ENCODE assay signal across 12 cellular contexts in the genomic region with DNA sequence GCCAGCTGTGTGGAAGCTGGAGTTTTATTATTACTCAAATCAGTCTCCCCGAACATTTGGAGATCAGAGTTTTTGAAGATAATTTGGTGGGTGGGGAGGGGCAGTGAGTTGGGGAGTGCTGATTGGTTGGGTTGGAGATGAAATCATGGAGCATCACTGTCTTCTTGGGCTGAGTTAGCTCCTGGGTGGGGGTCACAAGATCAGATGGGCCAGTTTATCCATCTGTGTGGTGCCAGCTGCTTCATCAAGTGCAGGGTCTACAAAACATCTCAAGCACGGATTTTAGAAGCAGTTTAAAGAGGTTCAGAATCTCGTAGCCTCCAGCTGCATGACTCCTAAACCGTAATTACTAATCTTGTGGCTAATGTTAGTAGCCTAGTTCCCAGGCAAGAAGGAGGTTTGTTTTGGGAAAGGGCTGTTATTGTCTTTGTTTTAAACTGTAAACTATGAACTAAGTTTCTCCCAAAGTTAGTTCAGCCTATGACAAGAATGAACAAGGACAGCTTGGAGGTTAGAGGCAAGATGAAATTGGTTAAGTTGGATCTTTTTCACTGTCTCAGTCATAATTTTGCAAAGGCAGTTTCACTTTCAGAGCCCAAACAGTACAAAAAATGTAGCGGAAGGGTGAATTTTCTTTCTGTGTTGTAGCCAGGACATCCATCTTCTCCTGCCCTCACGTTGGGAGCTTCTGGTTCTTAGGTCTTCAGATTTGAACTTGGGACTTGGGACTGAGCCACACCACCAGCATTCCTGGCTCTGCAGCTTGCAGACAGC. TPM values are rescaled to one million over a fixed set of nuclear protein-coding genes. Genes with fewer than 3 reads are reported as not detected.
DNase-seq lines count a peak whose midpoint lies in the region; ATAC-seq and TF ChIP-seq lines count a peak whose summit lies in the region.
"Had no signal": no experiment of that assay in that cellular context is flagged by ENCODE, and none has a peak within 500 bp of the region (broad histone marks: within the 10 kb centered on the region; RNA-seq: fewer than 3 reads in every experiment).

No MANE protein-coding gene starts in this region.

- POLR2A ChIA-PET in CD4-positive, alpha-beta memory T cell (lab: Charles Lee; ENCODE audit: partially characterized antibody) = interaction anchor here (1.4 to 6.2 kb wide), 11 partner anchors 8 to 74 kb away, joined by 4 to 79 read pairs (median 10); a partner anchor contains a TSS

- no peaks in the 10 kb centered on the region for H3K36me3 ChIP-seq in CD4-positive, alpha-beta memory T cell (ENCODE audit: insufficient read depth, low read length)
- H3K36me3 ChIP-seq in osteoblast (ENCODE audit: insufficient read depth, low read length) = no peaks in the 10 kb centered on the region

- peak overlapping the region; percentile 57 for H3K27ac ChIP-seq in CD4-positive, alpha-beta memory T cell (ENCODE audit: low read depth, low read length)
- H3K27ac ChIP-seq in osteoblast (ENCODE audit: low read depth, low read length) = peak overlapping the region; percentile 87

- H3K4me3 Mint-ChIP-seq in CD4-positive, alpha-beta memory T cell = peak overlapping the region; percentile 79 to 96 (median 91)
- H3K4me3 Mint-ChIP-seq in HFFc6 = peak overlapping the region; percentile 80; the same call in 1 of the 2 replicates
- H3K4me3 Mint-ChIP-seq in activated T-helper 17 cell treated with anti-CD3 and anti-CD28 coated beads, Interleukin-2, amount 50 U/mL, for 72 hours = peak overlapping the region; percentile 72
- H3K4me3 Mint-ChIP-seq: brain had no signal

- ATAC-seq in activated T-helper 17 cell treated with anti-CD3 and anti-CD28 coated beads, Interleukin-2, amount 50 U/mL, for 72 hours (replicated peaks) = no peak
- ATAC-seq in GM21786 (IDR thresholded peaks at IDR 0.05; ENCODE audit: unreplicated experiment) = no peak
- no peak for ATAC-seq in activated CD4-positive, CD25-positive, alpha-beta regulatory T cell treated with anti-CD3 and anti-CD28 coated beads, Interleukin-2, amount 50 U/mL, for 24 hours
- ATAC-seq: right cardiac atrium had no signal

- peak overlapping the region; percentile 88 for H2AFZ ChIP-seq in osteoblast (ENCODE audit: low read length)

- H3K4me3 ChIP-seq in CD4-positive, alpha-beta memory T cell (ENCODE audit: low read length in 2 of 2) = peak overlapping the region in 1 of 2 donors; percentile 38
- H3K4me3 ChIP-seq in osteoblast (ENCODE audit: insufficient read depth, low read length) = peak overlapping the region; percentile 60

- H3K4me2 ChIP-seq in osteoblast (ENCODE audit: insufficient read depth, low read length) = peak overlapping the region; percentile 79

- H4K20me1 ChIP-seq in osteoblast (ENCODE audit: insufficient read depth, low read length) = no peaks in the 10 kb centered on the region

- peak overlapping the region; percentile 90 to 98 (median 92) for H3K27ac Mint-ChIP-seq in CD4-positive, alpha-beta memory T cell
- H3K27ac Mint-ChIP-seq in HFFc6 = peak overlapping the region; percentile 77; the same call in 1 of the 2 replicates
- peak overlapping the region; percentile 72 for H3K27ac Mint-ChIP-seq in activated T-helper 17 cell treated with anti-CD3 and anti-CD28 coated beads, Interleukin-2, amount 50 U/mL, for 72 hours
- H3K27ac Mint-ChIP-seq: brain had no signal

- intact Hi-C loops in CD4-positive, alpha-beta memory T cell (cut with micrococcal nuclease) = no loop called here

- H3K79me2 ChIP-seq in osteoblast (ENCODE audit: insufficient read depth, low read length) = no peaks in the 10 kb centered on the region

- no peaks in the 10 kb centered on the region for H3K36me3 Mint-ChIP-seq in CD4-positive, alpha-beta memory T cell
- H3K36me3 Mint-ChIP-seq in HFFc6 (ENCODE audit: low read depth) = no peaks in the 10 kb centered on the region
- no peaks in the 10 kb centered on the region for H3K36me3 Mint-ChIP-seq in activated T-helper 17 cell treated with anti-CD3 and anti-CD28 coated beads, Interleukin-2, amount 50 U/mL, for 72 hours (ENCODE audit: low read depth)
- H3K36me3 Mint-ChIP-seq: brain had no signal

- no peaks in the 10 kb centered on the region for H3K27me3 ChIP-seq in CD4-positive, alpha-beta memory T cell (ENCODE audit: insufficient read depth, low read length)
- no peaks in the 10 kb centered on the region for H3K27me3 ChIP-seq in osteoblast (ENCODE audit: insufficient read depth, low read length)

- peaks cover 17% of the 10 kb centered on the region for H3K4me1 ChIP-seq in CD4-positive, alpha-beta memory T cell (ENCODE audit: insufficient read depth, low read length)
- peaks cover 15% of the 10 kb centered on the region for H3K4me1 ChIP-seq in osteoblast (ENCODE audit: insufficient read depth, low read length)

- H3K4me1 Mint-ChIP-seq in CD4-positive, alpha-beta memory T cell = peaks cover 17 to 31% (median 22%) of the 10 kb centered on the region in 4 donors
- peaks cover 25% of the 10 kb centered on the region for H3K4me1 Mint-ChIP-seq in HFFc6 (ENCODE audit: low read depth)
- H3K4me1 Mint-ChIP-seq in activated T-helper 17 cell treated with anti-CD3 and anti-CD28 coated beads, Interleukin-2, amount 50 U/mL, for 72 hours = peaks cover 15% of the 10 kb centered on the region

- no peaks in the 10 kb centered on the region for H3K9me3 ChIP-seq in CD4-positive, alpha-beta memory T cell (ENCODE audit: control insufficient read depth in 1 of 2, low read length in 2 of 2)
- H3K9me3 ChIP-seq in osteoblast (ENCODE audit: low read depth, low read length) = no peaks in the 10 kb centered on the region

- peak in 2 of 5 donors; percentile 7 to 22 for DNase-seq in CD4-positive, alpha-beta memory T cell
- DNase-seq in HFFc6 = no peak
- no peak for DNase-seq in osteoblast (ENCODE audit: insufficient read length, low spot score, missing footprints)
- no peak for DNase-seq in COR-L47 (lab: John Stamatoyannopoulos, UW)
- no peak for DNase-seq in medulla oblongata (ENCODE audit: extremely low spot score)
- DNase-seq: DMS153, NCI-H1930, right cardiac atrium had no signal

- CTCF ChIA-PET in CD4-positive, alpha-beta memory T cell (lab: Charles Lee; ENCODE audit: partially characterized antibody) = interaction anchor here (0.8 kb wide), 1 partner anchor 12 kb away, joined by 3 read pairs; no protein-coding TSS in a partner anchor

- H3K27me3 Mint-ChIP-seq in CD4-positive, alpha-beta memory T cell = no peaks in the 10 kb centered on the region
- no peaks in the 10 kb centered on the region; the same call in 1 of the 2 replicates for H3K27me3 Mint-ChIP-seq in HFFc6 (ENCODE audit: insufficient read depth)
- H3K27me3 Mint-ChIP-seq in activated T-helper 17 cell treated with anti-CD3 and anti-CD28 coated beads, Interleukin-2, amount 50 U/mL, for 72 hours = no peaks in the 10 kb centered on the region
- H3K27me3 Mint-ChIP-seq: brain had no signal

- H3K9me3 Mint-ChIP-seq in CD4-positive, alpha-beta memory T cell = no peaks in the 10 kb centered on the region
- H3K9me3 Mint-ChIP-seq in HFFc6 = no peaks in the 10 kb centered on the region
- H3K9me3 Mint-ChIP-seq in activated T-helper 17 cell treated with anti-CD3 and anti-CD28 coated beads, Interleukin-2, amount 50 U/mL, for 72 hours = no peaks in the 10 kb centered on the region

- TF ChIP-seq CTCF in HFFc6 (IDR thresholded peaks at IDR 0.05) (no peak), osteoblast (IDR thresholded peaks at IDR 0.05; ENCODE audit: extremely low read depth, low read depth, low read length) (no peak)

RNA-seq across cellular contexts. Expression of a gene that starts 43.1 kb away (rescaled TPM):
- 100 to 1,000 TPM; 291 to 311 TPM for total RNA-seq in CD4-positive, alpha-beta memory T cell
- 100 to 1,000 TPM; 814 to 865 TPM for polyA plus RNA-seq in CD4-positive, alpha-beta memory T cell
- total RNA-seq in HFFc6 (2021; fragmentation: NEBNext Ultra II Directional; extraction: Animal tissue kit (Norgen Biotek cat#: 25700)) = 100 to 1,000 TPM; 114 to 154 (median 142) TPM
- total RNA-seq in activated T-helper 17 cell treated with anti-CD3 and anti-CD28 coated beads, Interleukin-2, amount 50 U/mL, for 72 hours = 100 to 1,000 TPM; 163 to 201 TPM
- 50.1 and 52.1 TPM in 2 replicates for total RNA-seq in osteoblast
